In the genomic region with DNA sequence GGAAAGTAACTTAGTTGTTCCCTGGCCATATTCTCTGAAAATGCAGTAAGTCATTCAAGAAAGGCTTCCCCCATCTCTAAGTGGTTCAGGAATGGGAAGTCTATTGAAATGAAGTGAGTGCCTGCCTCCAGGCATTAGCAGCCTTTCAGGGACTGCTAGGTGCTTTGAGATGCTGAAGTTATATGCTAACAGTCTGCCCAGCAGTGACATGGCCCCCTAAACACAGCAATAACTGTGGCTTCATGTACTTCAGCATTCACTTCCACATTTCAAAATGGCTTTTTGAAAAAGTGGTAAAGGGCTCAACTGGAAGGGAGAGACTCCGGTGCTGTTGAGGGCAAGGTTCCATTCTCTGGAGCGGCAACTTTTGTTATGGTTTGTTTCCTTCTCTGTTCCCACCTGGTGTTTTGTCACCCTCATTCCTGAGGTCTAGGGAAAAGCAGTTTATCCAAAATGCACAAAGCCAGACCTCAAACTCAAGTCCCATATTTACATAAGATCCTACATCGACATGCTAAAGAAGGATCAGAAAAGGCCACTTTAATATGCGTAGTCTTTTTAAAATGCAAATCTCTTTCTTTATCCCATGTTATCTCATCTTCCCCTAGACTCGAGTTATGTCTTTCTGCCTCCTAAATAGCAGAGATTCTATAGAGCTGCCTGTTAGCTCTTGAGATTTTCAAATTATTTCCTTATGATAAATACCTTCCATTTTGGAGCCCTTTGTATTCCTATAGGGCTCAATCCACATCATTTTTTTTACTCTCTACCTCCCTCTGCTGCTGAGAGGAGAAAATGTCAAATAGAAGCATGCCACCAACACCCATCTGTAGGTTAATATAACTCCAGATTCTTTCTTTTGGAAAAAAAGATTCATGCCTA, we compare ENCODE assay signal across 8 cellular contexts. TPM values are rescaled to one million over a fixed set of nuclear protein-coding genes. Genes with fewer than 3 reads are reported as not detected.
DNase-seq lines count a peak whose midpoint lies in the region; ATAC-seq and TF ChIP-seq lines count a peak whose summit lies in the region.

No MANE protein-coding gene starts in this region.

- peak overlapping the region; percentile 76 for H3K27ac Mint-ChIP-seq in activated CD4-positive, alpha-beta T cell treated with anti-CD3 and anti-CD28 coated beads, Interleukin-2, amount 10 ng/mL, durations not matched to agents 24 days and 14 days

- peaks cover 70% of the 10 kb centered on the region for H3K4me1 Mint-ChIP-seq in activated CD4-positive, alpha-beta T cell treated with anti-CD3 and anti-CD28 coated beads, Interleukin-2, amount 10 ng/mL, durations not matched to agents 24 days and 14 days

- H3K27ac ChIP-seq in Panc1 (ENCODE audit: low read length) (no peak overlapping the region), cingulate gyrus (ENCODE audit: low read depth, low read length) (peak overlapping the region; percentile 51), lung (ENCODE audit: low read depth in 1 of 2, low read length in 1 of 2) (no peak overlapping the region)

- no peaks in the 10 kb centered on the region for H3K27me3 ChIP-seq in Panc1 (ENCODE audit: control insufficient read depth, insufficient read depth, low read length)
- H3K27me3 ChIP-seq in lung (ENCODE audit: control insufficient read depth, insufficient read depth), result no peaks in the 10 kb centered on the region

- H3K27me3 Mint-ChIP-seq in activated CD4-positive, alpha-beta T cell treated with anti-CD3 and anti-CD28 coated beads, Interleukin-2, amount 10 ng/mL, durations not matched to agents 24 days and 14 days, result no peaks in the 10 kb centered on the region

- WGBS in lung, 2 donors, result 74 to 75% methylated on average over 5 of the region's 5 CpGs

- intact Hi-C loops in activated CD4-positive, alpha-beta T cell treated with anti-CD3 and anti-CD28 coated beads, Interleukin-2, amount 10 ng/mL, durations not matched to agents 24 days and 14 days (cut with micrococcal nuclease), result loop anchor here (1.0 to 2.0 kb wide), 2 partner anchors 16 to 115 kb away; no protein-coding TSS in a partner anchor
- intact Hi-C loops in Panc1 (cut with micrococcal nuclease; ENCODE audit: unreplicated experiment), result loop anchor here (1.0 to 2.0 kb wide), 2 partner anchors 78 to 115 kb away; no protein-coding TSS in a partner anchor

- peak; percentile 69 for DNase-seq in activated CD4-positive, alpha-beta T cell treated with anti-CD3 and anti-CD28 coated beads, Interleukin-2, amount 10 ng/mL, durations not matched to agents 24 days and 14 days
- no peak for DNase-seq in activated CD4-positive, alpha-beta T cell treated with anti-CD3 and anti-CD28 coated beads, Interleukin-2, amount 50 U/mL, for 4 hours
- peak; percentile 13 for DNase-seq in HuH-7.5 (ENCODE audit: low spot score)
- peak; percentile 25 for DNase-seq in Panc1 (ENCODE audit: low read depth, low spot score)
- DNase-seq in lung (ENCODE audit: low spot score), result no peak
- no peak for DNase-seq in NCI-H1048 (lab: John Stamatoyannopoulos, UW)

- peak; percentile 93 for ATAC-seq in Panc1
- ATAC-seq in lung (ENCODE audit: insufficient read depth, low FRiP score), result no peak
- no peak for ATAC-seq in HG03469 (IDR thresholded peaks at IDR 0.05; ENCODE audit: unreplicated experiment)

- H3K4me3 ChIP-seq in Panc1 (ENCODE audit: low read depth in 2 of 2, low read length in 2 of 2) (no peak overlapping the region), lung (no peak overlapping the region)

- no peak overlapping the region for H3K4me3 Mint-ChIP-seq in activated CD4-positive, alpha-beta T cell treated with anti-CD3 and anti-CD28 coated beads, Interleukin-2, amount 10 ng/mL, durations not matched to agents 24 days and 14 days

- H3K4me1 ChIP-seq in Panc1 (ENCODE audit: control insufficient read depth, insufficient read depth, low read length) (no peaks in the 10 kb centered on the region; the same call in 1 of the 2 replicates), lung (ENCODE audit: control insufficient read depth in 2 of 2, insufficient read depth in 2 of 2, low read length in 2 of 2) (no peaks in the 10 kb centered on the region)

- H3K36me3 ChIP-seq in Panc1 (ENCODE audit: control insufficient read depth, insufficient read depth, low read length) (no peaks in the 10 kb centered on the region), lung (ENCODE audit: control insufficient read depth in 2 of 2, insufficient read depth in 2 of 2, low read length in 2 of 2) (no peaks in the 10 kb centered on the region)

- H3K9me3 Mint-ChIP-seq in activated CD4-positive, alpha-beta T cell treated with anti-CD3 and anti-CD28 coated beads, Interleukin-2, amount 10 ng/mL, durations not matched to agents 24 days and 14 days, result no peaks in the 10 kb centered on the region

- peak; percentile 81; the same call in 1 of the 2 replicates for TF ChIP-seq CTCF in Panc1 (IDR thresholded peaks at IDR 0.05)
- peak; percentile 59 for TF ChIP-seq CTCF in lung (IDR thresholded peaks at IDR 0.05; ENCODE audit: control extremely low read depth, extremely low read depth)

- H3K9me3 ChIP-seq in Panc1 (ENCODE audit: control insufficient read depth, insufficient read depth, low read depth, low read length), result no peaks in the 10 kb centered on the region
- no peaks in the 10 kb centered on the region for H3K9me3 ChIP-seq in lung (ENCODE audit: control insufficient read depth in 2 of 2, insufficient read depth in 1 of 2, low read length in 1 of 2)

- in situ Hi-C loops in Panc1 (cut with HindIII; ENCODE audit: low pct_unique_long_range_greater_than_20kb, low sequenced_read_pairs), result no loop called here

- POLR2A ChIA-PET in Panc1 (lab: Charles Lee), result no interaction called here

- peaks cover 58% of the 10 kb centered on the region for H3K36me3 Mint-ChIP-seq in activated CD4-positive, alpha-beta T cell treated with anti-CD3 and anti-CD28 coated beads, Interleukin-2, amount 10 ng/mL, durations not matched to agents 24 days and 14 days (ENCODE audit: low read depth)

- CTCF ChIA-PET in Panc1 (lab: Charles Lee), result interaction anchor here (1.1 kb wide), 2 partner anchors 73 to 164 kb away, joined by 4 read pairs; no protein-coding TSS in a partner anchor

- BruUV-seq in Panc1 (replicated peaks; lab: Mats Ljungman, UMichigan), result no TSS peak

RNA-seq across cellular contexts. Expression of a gene that starts 34.2 kb away (rescaled TPM):
- 73.1 and 74.0 TPM in 2 replicates for total RNA-seq in activated CD4-positive, alpha-beta T cell treated with anti-CD3 and anti-CD28 coated beads, Interleukin-2, amount 10 ng/mL, durations not matched to agents 24 days and 14 days
- total RNA-seq in Panc1 (2021; ENCODE audit: unreplicated experiment), result 17.1 TPM
- 6.5 TPM for polyA plus RNA-seq in Panc1 (2012; ENCODE audit: insufficient read length)
- total RNA-seq in lung, result 10 to 100 TPM in 1 of 2 donors, 1 to 10 TPM in 1; 8.9 to 11.7 TPM
- 1 to 10 TPM; 3.3 to 5.0 TPM for polyA plus RNA-seq in lung

Comparison
In these comparisons a context has a peak if more than half of its experiments do, and no peak if none do; other contexts are left out.
1. DNase-seq: peak in activated CD4-positive, alpha-beta T cell treated with anti-CD3 and anti-CD28 coated beads, Interleukin-2, amount 10 ng/mL, durations not matched to agents 24 days and 14 days (single experiment), HuH-7.5 (single experiment) and Panc1 (single experiment); none in activated CD4-positive, alpha-beta T cell treated with anti-CD3 and anti-CD28 coated beads, Interleukin-2, amount 50 U/mL, for 4 hours (0 of 2), lung (single experiment) and NCI-H1048 (single experiment).